15 cellular contexts compared by ENCODE assay signal in genomic region chrX:125289920-125290319, GRCh38. TPM values are rescaled to one million over a fixed set of nuclear protein-coding genes. Genes with fewer than 3 reads are reported as not detected.
A peak's percentile ranks its signal among the peaks of the same experiment; 100 is the strongest.
DNase-seq lines count a peak whose midpoint lies in the region; TF ChIP-seq lines count a peak whose summit lies in the region.
"Had no signal": no experiment of that assay in that cellular context is flagged by ENCODE, and none has a peak within 500 bp of the region (broad histone marks: within the 10 kb centered on the region; RNA-seq: fewer than 3 reads in every experiment).

No MANE protein-coding gene starts in this region.

- TF ChIP-seq POLR2A in sigmoid colon (IDR thresholded peaks at IDR 0.05) = no peak

- TF ChIP-seq EP300 in sigmoid colon (IDR thresholded peaks at IDR 0.05) = no peak

- H3K27me3 ChIP-seq in GM23248 (replicated peaks; ENCODE audit: insufficient read depth) (no peaks in the 10 kb centered on the region), MG63 (no peaks in the 10 kb centered on the region), fibroblast of lung (ENCODE audit: control insufficient read depth, insufficient read depth, low read length) (no peaks in the 10 kb centered on the region), sigmoid colon (no peaks in the 10 kb centered on the region)

- intact Hi-C loops in sigmoid colon (cut with DNase I) = no loop called here

- H3F3A ChIP-seq in GM23248 (ENCODE audit: insufficient read depth) = no peaks in the 10 kb centered on the region

- H3K4me1 ChIP-seq in GM23248 (ENCODE audit: insufficient read depth) (no peaks in the 10 kb centered on the region), fibroblast of lung (ENCODE audit: control insufficient read depth, extremely low read depth, insufficient read depth, low read length) (no peaks in the 10 kb centered on the region), sigmoid colon (peaks cover 0 to 12% (median 0%) of the 10 kb centered on the region in 4 donors)
- H3K4me1 ChIP-seq: Caco-2 had no signal

- DNase-seq in GM23248 (peak; percentile 1), MG63 (peak; percentile 31), fibroblast of lung (ENCODE audit: low read depth in 2 of 2) (peak; percentile 0 to 2), kidney tubule cell (ENCODE audit: low spot score) (no peak), COLO668 (lab: John Stamatoyannopoulos, UW; ENCODE audit: unreplicated experiment) (no peak), sigmoid colon (no peak), NCI-H510A treated with DMSO at 0.1 percent for 48 hours (lab: John Stamatoyannopoulos, UW) (no peak)
- DNase-seq: Caco-2; CD8-positive, alpha-beta T cell; GF-D8 had no signal

- H3K79me2 ChIP-seq in GM23248 (ENCODE audit: insufficient read depth) (no peaks in the 10 kb centered on the region), fibroblast of lung (ENCODE audit: control insufficient read depth, insufficient read depth, low read length) (no peaks in the 10 kb centered on the region)

- no peaks in the 10 kb centered on the region for H3K9me3 ChIP-seq in GM23248 (ENCODE audit: low read depth)
- H3K9me3 ChIP-seq in MG63 = no peaks in the 10 kb centered on the region
- no peaks in the 10 kb centered on the region for H3K9me3 ChIP-seq in fibroblast of lung (ENCODE audit: control insufficient read depth, insufficient read depth, low read depth, low read length)
- no peaks in the 10 kb centered on the region for H3K9me3 ChIP-seq in sigmoid colon
- H3K9me3 ChIP-seq: Caco-2 had no signal

- in situ Hi-C loops in GM23248 (cut with MboI) = no loop called here

- H3K27ac ChIP-seq in 22Rv1 (peak overlapping the region; percentile 51), GM23248 (no peak overlapping the region), fibroblast of lung (ENCODE audit: insufficient read depth, low read length) (peak overlapping the region; percentile 2), sigmoid colon (no peak overlapping the region)

- H3K4me2 ChIP-seq in GM23248 (ENCODE audit: unreplicated experiment) = no peak overlapping the region
- H3K4me2 ChIP-seq in fibroblast of lung (ENCODE audit: extremely low read depth, insufficient read depth, low read length) = no peak overlapping the region

- WGBS in GM23248 (ENCODE audit: low coverage in 1 of 2, low lambda C conversion rate in 2 of 2, missing lambda C conversion rate in 2 of 2), 2 experiments = 17 to 22% methylated on average over 3 of the region's 3 CpGs
- WGBS in sigmoid colon, 2 donors = 67 to 70% methylated on average over 3 of the region's 3 CpGs

- H3K9ac ChIP-seq in GM23248 (no peak overlapping the region), fibroblast of lung (ENCODE audit: insufficient read depth, low read length) (no peak overlapping the region)

- TF ChIP-seq CTCF in 22Rv1 (IDR thresholded peaks at IDR 0.05) (no peak), fibroblast of lung (conservative IDR thresholded peaks at IDR 0.05 in 1 of 2, IDR thresholded peaks at IDR 0.05 in 1 of 2; ENCODE audit: low read depth in 1 of 2, low read length in 2 of 2) (no peak), sigmoid colon (IDR thresholded peaks at IDR 0.05) (no peak)

- H2AFZ ChIP-seq in GM23248 = no peak overlapping the region
- no peak overlapping the region for H2AFZ ChIP-seq in fibroblast of lung (ENCODE audit: low read length)

- H3K9me2 ChIP-seq in GM23248 (ENCODE audit: insufficient read depth) = no peaks in the 10 kb centered on the region

- H3K36me3 ChIP-seq in GM23248 (ENCODE audit: low read depth) (no peaks in the 10 kb centered on the region), MG63 (no peaks in the 10 kb centered on the region), fibroblast of lung (ENCODE audit: control insufficient read depth, insufficient read depth, low read length) (no peaks in the 10 kb centered on the region), sigmoid colon (no peaks in the 10 kb centered on the region)

- H4K20me1 ChIP-seq in GM23248 (ENCODE audit: insufficient read depth) (no peaks in the 10 kb centered on the region), fibroblast of lung (ENCODE audit: control insufficient read depth, extremely low read depth, insufficient read depth, low read length) (no peaks in the 10 kb centered on the region)

- no peak overlapping the region for H3K4me3 ChIP-seq in GM23248
- H3K4me3 ChIP-seq in MG63 = no peak overlapping the region
- H3K4me3 ChIP-seq in fibroblast of lung (replicated peaks in 1 of 4; ENCODE audit: control extremely low read depth in 1 of 4, insufficient read depth in 1 of 4, low read depth in 3 of 4, low read length in 4 of 4) = no peak overlapping the region
- H3K4me3 ChIP-seq in sigmoid colon = no peak overlapping the region

RNA-seq across cellular contexts. Expression of gene TEX13C, which starts 29.8 kb away (rescaled TPM):
- total RNA-seq in GM23248 (2014; rRNA removed; shearing (Covaris generic)) = not detected in 2 replicates
- polyA plus RNA-seq in GM23248 (2016; fragmentation: Nextera tagmentation; extraction: Ambion mirVana) (not detected in 2 replicates), fibroblast of lung (not detected in 2 replicates), sigmoid colon (not detected)
- not detected in 2 replicates for total RNA-seq in MG63 (2014; rRNA removed; shearing (Covaris generic); ENCODE audit: low replicate concordance)
- total RNA-seq in fibroblast of lung (not detected in 2 replicates), sigmoid colon (not detected)
- polyA plus RNA-seq in fibroblast of lung (2012) = not detected in 2 replicates
- not detected in 2 replicates for polyA minus RNA-seq in fibroblast of lung (ENCODE audit: low replicate concordance)
- total RNA-seq: Caco-2; CD8-positive, alpha-beta T cell had no signal
- polyA plus RNA-seq: AG04450, BJ, CD14-positive monocyte, IgD-negative memory B cell had no signal

Comparison
In these comparisons a context has a peak if more than half of its experiments do, and no peak if none do; other contexts are left out.
1. H3K27ac ChIP-seq: peak in 22Rv1 (single experiment) and fibroblast of lung (single experiment); none in GM23248 (single experiment) and sigmoid colon (0 of 4).
2. DNase-seq: peak in GM23248 (single experiment), MG63 (single experiment) and fibroblast of lung (2 of 2); none in kidney tubule cell (single experiment), COLO668 (single experiment), sigmoid colon (single experiment) and NCI-H510A treated with DMSO at 0.1 percent for 48 hours (single experiment).